1 cellular context compared by ENCODE assay signal in the genomic region with DNA sequence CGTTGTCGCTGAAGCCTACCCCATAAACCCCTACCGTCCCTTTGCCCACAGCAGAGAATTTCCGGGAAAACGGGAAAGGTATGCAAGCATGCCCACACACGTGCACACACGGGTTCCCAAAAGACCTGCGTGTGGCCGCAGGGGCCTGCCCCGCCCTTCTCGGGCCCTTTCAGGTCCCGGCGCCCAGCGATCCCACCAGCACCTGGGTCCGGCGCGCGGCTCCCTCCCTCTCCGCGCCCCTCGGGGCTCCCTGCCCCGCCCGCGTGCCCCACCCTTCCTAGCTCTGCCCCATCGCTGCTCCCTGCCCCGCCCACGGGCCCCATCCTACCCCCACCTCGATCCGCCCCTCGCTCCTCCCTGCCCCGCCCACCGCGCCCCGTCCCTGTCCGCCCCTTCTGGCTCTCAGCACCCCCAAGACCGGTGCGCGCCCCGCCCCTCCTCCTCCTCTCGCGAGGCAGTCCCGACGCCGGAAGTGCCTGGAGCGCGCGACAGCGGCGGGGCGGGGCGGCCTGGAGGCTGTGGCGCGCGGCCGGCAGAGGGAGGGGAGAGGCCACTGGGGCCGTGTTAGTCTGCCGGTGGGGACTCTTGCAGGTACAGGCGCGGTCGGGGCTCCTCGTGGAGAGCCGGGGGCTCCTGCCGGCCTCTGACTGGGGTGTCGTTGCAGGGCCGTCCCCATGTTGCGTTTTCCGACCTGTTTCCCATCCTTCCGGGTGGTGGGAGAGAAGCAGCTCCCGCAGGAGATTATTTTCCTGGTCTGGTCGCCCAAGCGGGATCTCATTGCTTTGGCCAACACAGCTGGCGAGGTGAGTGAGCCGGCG.
TF ChIP-seq lines count a peak whose summit lies in the region.

A gene with protein sequence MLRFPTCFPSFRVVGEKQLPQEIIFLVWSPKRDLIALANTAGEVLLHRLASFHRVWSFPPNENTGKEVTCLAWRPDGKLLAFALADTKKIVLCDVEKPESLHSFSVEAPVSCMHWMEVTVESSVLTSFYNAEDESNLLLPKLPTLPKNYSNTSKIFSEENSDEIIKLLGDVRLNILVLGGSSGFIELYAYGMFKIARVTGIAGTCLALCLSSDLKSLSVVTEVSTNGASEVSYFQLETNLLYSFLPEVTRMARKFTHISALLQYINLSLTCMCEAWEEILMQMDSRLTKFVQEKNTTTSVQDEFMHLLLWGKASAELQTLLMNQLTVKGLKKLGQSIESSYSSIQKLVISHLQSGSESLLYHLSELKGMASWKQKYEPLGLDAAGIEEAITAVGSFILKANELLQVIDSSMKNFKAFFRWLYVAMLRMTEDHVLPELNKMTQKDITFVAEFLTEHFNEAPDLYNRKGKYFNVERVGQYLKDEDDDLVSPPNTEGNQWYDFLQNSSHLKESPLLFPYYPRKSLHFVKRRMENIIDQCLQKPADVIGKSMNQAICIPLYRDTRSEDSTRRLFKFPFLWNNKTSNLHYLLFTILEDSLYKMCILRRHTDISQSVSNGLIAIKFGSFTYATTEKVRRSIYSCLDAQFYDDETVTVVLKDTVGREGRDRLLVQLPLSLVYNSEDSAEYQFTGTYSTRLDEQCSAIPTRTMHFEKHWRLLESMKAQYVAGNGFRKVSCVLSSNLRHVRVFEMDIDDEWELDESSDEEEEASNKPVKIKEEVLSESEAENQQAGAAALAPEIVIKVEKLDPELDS (plus strand): TSS at position 510 of the 818 bp plus-strand sequence. CDS start 165 bp downstream, at position 675.

TF ChIP-seq in K562, 482 proteins besides CTCF, POLR2A, EP300 and RAD21 (continued from another document and continues in another):
- TF ChIP-seq, protein P1, sequence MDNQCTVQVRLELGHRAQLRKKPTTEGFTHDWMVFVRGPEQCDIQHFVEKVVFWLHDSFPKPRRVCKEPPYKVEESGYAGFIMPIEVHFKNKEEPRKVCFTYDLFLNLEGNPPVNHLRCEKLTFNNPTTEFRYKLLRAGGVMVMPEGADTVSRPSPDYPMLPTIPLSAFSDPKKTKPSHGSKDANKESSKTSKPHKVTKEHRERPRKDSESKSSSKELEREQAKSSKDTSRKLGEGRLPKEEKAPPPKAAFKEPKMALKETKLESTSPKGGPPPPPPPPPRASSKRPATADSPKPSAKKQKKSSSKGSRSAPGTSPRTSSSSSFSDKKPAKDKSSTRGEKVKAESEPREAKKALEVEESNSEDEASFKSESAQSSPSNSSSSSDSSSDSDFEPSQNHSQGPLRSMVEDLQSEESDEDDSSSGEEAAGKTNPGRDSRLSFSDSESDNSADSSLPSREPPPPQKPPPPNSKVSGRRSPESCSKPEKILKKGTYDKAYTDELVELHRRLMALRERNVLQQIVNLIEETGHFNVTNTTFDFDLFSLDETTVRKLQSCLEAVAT (IDR thresholded peaks at IDR 0.05) = no peak
- TF ChIP-seq ZZZ3 (IDR thresholded peaks at IDR 0.05) = no peak
- TF ChIP-seq ZNF121 (CRISPR knock-in tag; conservative IDR thresholded peaks at IDR 0.05) = no peak
- TF ChIP-seq NFIC (IDR thresholded peaks at IDR 0.05) = peak; percentile 53; the same call in 1 of the 2 replicates
- no peak for TF ChIP-seq KLF1 (tag; IDR thresholded peaks at IDR 0.05)
- TF ChIP-seq TAF1 (IDR thresholded peaks at IDR 0.05; ENCODE audit: control insufficient read depth, extremely low read depth, insufficient read depth, low read length, severe bottlenecking) = peak; percentile 86
- no peak for TF ChIP-seq ILK (tag; IDR thresholded peaks at IDR 0.05; ENCODE audit: borderline replicate concordance, low read depth)
- TF ChIP-seq ZBTB7A (IDR thresholded peaks at IDR 0.05; ENCODE audit: borderline replicate concordance, control insufficient read depth, low read depth, low read length) = no peak; the same call in 1 of the 2 replicates
- no peak for TF ChIP-seq CHCHD3 (CRISPR knock-in tag; IDR thresholded peaks at IDR 0.05)
- TF ChIP-seq TOE1 (IDR thresholded peaks at IDR 0.05; ENCODE audit: borderline replicate concordance) = peak; percentile 24; the same call in 1 of the 2 replicates
- TF ChIP-seq TOE1 (CRISPR knock-in tag; IDR thresholded peaks at IDR 0.05; ENCODE audit: borderline replicate concordance, low read depth) = no peak
- TF ChIP-seq ZNF316 (IDR thresholded peaks at IDR 0.05) = no peak
- TF ChIP-seq ZNF57 (CRISPR knock-in tag; IDR thresholded peaks at IDR 0.05) = no peak
- no peak for TF ChIP-seq FOXJ2 (tag; IDR thresholded peaks at IDR 0.05)
- 0 out of 2 replicates have a peak, but pooled peaks have one; percentile 43 for TF ChIP-seq TAF7 (tag; IDR thresholded peaks at IDR 0.05)
- TF ChIP-seq ZNF347 (CRISPR knock-in tag; IDR thresholded peaks at IDR 0.05; ENCODE audit: low read depth) = no peak
- no peak for TF ChIP-seq HNRNPH1 (optimal IDR thresholded peaks at IDR 0.05; ENCODE audit: low read depth, low read length)
- TF ChIP-seq ZBED1 (IDR thresholded peaks at IDR 0.05) = peak; percentile 77; the same call in 1 of the 2 replicates
- TF ChIP-seq TAF9B (IDR thresholded peaks at IDR 0.05; ENCODE audit: partially characterized antibody) = peak; percentile 40
- TF ChIP-seq, protein P2, sequence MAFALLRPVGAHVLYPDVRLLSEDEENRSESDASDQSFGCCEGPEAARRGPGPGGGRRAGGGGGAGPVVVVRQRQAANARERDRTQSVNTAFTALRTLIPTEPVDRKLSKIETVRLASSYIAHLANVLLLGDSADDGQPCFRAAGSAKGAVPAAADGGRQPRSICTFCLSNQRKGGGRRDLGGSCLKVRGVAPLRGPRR (CRISPR knock-in tag; IDR thresholded peaks at IDR 0.05) = no peak
- TF ChIP-seq, protein P3, sequence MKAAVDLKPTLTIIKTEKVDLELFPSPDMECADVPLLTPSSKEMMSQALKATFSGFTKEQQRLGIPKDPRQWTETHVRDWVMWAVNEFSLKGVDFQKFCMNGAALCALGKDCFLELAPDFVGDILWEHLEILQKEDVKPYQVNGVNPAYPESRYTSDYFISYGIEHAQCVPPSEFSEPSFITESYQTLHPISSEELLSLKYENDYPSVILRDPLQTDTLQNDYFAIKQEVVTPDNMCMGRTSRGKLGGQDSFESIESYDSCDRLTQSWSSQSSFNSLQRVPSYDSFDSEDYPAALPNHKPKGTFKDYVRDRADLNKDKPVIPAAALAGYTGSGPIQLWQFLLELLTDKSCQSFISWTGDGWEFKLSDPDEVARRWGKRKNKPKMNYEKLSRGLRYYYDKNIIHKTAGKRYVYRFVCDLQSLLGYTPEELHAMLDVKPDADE (conservative IDR thresholded peaks at IDR 0.05; ENCODE audit: control insufficient read depth, low read depth, low read length) = no peak
- 0 out of 2 replicates have a peak, but pooled peaks have one; percentile 18 for TF ChIP-seq ZNF165 (CRISPR knock-in tag; IDR thresholded peaks at IDR 0.05; ENCODE audit: borderline replicate concordance)
- peak; percentile 97 for TF ChIP-seq PHF8 (IDR thresholded peaks at IDR 0.05; ENCODE audit: borderline replicate concordance, low read length)
- TF ChIP-seq, protein P4, sequence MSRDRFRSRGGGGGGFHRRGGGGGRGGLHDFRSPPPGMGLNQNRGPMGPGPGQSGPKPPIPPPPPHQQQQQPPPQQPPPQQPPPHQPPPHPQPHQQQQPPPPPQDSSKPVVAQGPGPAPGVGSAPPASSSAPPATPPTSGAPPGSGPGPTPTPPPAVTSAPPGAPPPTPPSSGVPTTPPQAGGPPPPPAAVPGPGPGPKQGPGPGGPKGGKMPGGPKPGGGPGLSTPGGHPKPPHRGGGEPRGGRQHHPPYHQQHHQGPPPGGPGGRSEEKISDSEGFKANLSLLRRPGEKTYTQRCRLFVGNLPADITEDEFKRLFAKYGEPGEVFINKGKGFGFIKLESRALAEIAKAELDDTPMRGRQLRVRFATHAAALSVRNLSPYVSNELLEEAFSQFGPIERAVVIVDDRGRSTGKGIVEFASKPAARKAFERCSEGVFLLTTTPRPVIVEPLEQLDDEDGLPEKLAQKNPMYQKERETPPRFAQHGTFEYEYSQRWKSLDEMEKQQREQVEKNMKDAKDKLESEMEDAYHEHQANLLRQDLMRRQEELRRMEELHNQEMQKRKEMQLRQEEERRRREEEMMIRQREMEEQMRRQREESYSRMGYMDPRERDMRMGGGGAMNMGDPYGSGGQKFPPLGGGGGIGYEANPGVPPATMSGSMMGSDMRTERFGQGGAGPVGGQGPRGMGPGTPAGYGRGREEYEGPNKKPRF (IDR thresholded peaks at IDR 0.05; ENCODE audit: low read depth, low read length) = no peak
- TF ChIP-seq POLR2H (tag; IDR thresholded peaks at IDR 0.05; ENCODE audit: low read depth) = peak; percentile 61
- TF ChIP-seq, protein P5, sequence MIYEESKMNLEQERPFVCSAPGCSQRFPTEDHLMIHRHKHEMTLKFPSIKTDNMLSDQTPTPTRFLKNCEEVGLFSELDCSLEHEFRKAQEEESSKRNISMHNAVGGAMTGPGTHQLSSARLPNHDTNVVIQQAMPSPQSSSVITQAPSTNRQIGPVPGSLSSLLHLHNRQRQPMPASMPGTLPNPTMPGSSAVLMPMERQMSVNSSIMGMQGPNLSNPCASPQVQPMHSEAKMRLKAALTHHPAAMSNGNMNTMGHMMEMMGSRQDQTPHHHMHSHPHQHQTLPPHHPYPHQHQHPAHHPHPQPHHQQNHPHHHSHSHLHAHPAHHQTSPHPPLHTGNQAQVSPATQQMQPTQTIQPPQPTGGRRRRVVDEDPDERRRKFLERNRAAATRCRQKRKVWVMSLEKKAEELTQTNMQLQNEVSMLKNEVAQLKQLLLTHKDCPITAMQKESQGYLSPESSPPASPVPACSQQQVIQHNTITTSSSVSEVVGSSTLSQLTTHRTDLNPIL (CRISPR knock-in tag; IDR thresholded peaks at IDR 0.05) = no peak
- TF ChIP-seq, protein P6, sequence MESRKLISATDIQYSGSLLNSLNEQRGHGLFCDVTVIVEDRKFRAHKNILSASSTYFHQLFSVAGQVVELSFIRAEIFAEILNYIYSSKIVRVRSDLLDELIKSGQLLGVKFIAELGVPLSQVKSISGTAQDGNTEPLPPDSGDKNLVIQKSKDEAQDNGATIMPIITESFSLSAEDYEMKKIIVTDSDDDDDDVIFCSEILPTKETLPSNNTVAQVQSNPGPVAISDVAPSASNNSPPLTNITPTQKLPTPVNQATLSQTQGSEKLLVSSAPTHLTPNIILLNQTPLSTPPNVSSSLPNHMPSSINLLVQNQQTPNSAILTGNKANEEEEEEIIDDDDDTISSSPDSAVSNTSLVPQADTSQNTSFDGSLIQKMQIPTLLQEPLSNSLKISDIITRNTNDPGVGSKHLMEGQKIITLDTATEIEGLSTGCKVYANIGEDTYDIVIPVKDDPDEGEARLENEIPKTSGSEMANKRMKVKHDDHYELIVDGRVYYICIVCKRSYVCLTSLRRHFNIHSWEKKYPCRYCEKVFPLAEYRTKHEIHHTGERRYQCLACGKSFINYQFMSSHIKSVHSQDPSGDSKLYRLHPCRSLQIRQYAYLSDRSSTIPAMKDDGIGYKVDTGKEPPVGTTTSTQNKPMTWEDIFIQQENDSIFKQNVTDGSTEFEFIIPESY (CRISPR knock-in tag; IDR thresholded peaks at IDR 0.05) = no peak
- peak; percentile 48 for TF ChIP-seq HMGN3 (IDR thresholded peaks at IDR 0.05; ENCODE audit: borderline replicate concordance, extremely low read depth, insufficient read length, low read depth, low read length)
- TF ChIP-seq TFAM (CRISPR knock-in tag; conservative IDR thresholded peaks at IDR 0.05) = no peak
- TF ChIP-seq, protein P7, sequence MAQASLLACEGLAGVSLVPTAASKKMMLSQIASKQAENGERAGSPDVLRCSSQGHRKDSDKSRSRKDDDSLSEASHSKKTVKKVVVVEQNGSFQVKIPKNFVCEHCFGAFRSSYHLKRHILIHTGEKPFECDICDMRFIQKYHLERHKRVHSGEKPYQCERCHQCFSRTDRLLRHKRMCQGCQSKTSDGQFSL (CRISPR knock-in tag; IDR thresholded peaks at IDR 0.05) = peak; percentile 82; the same call in 1 of the 2 replicates
- TF ChIP-seq, protein P7 (tag; IDR thresholded peaks at IDR 0.05) = peak in 1 of 2 experiments; percentile 61; a peak in 2 of 4 replicates
- no peak for TF ChIP-seq ZNF133 (CRISPR knock-in tag; IDR thresholded peaks at IDR 0.05)
- TF ChIP-seq TBP (optimal IDR thresholded peaks at IDR 0.05; ENCODE audit: low read depth, low read length) = peak; percentile 77
- 0 out of 2 replicates have a peak, but pooled peaks have one; percentile 10 for TF ChIP-seq MBD2 (IDR thresholded peaks at IDR 0.05; ENCODE audit: borderline replicate concordance, low read depth)
- no peak for TF ChIP-seq GTF2E2 (tag; IDR thresholded peaks at IDR 0.05)
- TF ChIP-seq RBM15 (IDR thresholded peaks at IDR 0.05; ENCODE audit: insufficient read depth, low read length) = no peak
- TF ChIP-seq, protein P8, sequence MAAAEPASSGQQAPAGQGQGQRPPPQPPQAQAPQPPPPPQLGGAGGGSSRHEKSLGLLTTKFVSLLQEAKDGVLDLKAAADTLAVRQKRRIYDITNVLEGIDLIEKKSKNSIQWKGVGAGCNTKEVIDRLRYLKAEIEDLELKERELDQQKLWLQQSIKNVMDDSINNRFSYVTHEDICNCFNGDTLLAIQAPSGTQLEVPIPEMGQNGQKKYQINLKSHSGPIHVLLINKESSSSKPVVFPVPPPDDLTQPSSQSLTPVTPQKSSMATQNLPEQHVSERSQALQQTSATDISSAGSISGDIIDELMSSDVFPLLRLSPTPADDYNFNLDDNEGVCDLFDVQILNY (CRISPR knock-in tag; IDR thresholded peaks at IDR 0.05) = no peak
- TF ChIP-seq LARP7 (IDR thresholded peaks at IDR 0.05) = no peak
- no peak for TF ChIP-seq NR2C2 (CRISPR knock-in tag; IDR thresholded peaks at IDR 0.05)
- TF ChIP-seq NR2C2 (tag; IDR thresholded peaks at IDR 0.05) = 0 out of 2 replicates have a peak, but pooled peaks have one; percentile 35
- TF ChIP-seq ZEB2 (IDR thresholded peaks at IDR 0.05) = no peak
- TF ChIP-seq RFX7 (CRISPR knock-in tag; IDR thresholded peaks at IDR 0.05) = no peak
- TF ChIP-seq NCOA6 (IDR thresholded peaks at IDR 0.05) = 0 out of 2 replicates have a peak, but pooled peaks have one; percentile 45
- TF ChIP-seq POLR2B (IDR thresholded peaks at IDR 0.05; ENCODE audit: low read depth, partially characterized antibody) = peak; percentile 68
- no peak for TF ChIP-seq NR4A1 (CRISPR knock-in tag; IDR thresholded peaks at IDR 0.05)
- TF ChIP-seq NR4A1 (tag; IDR thresholded peaks at IDR 0.05) = no peak
- TF ChIP-seq NFIX (CRISPR knock-in tag; IDR thresholded peaks at IDR 0.05; ENCODE audit: low read depth) = no peak
- TF ChIP-seq TEAD4 (IDR thresholded peaks at IDR 0.05; ENCODE audit: low read length) = no peak
- TF ChIP-seq TEAD4 (CRISPR knock-in tag; IDR thresholded peaks at IDR 0.05; ENCODE audit: borderline replicate concordance) = no peak
- no peak for TF ChIP-seq HNRNPL (IDR thresholded peaks at IDR 0.05; ENCODE audit: low read depth, low read length)
- 0 out of 2 replicates have a peak, but pooled peaks have one; percentile 12 for TF ChIP-seq ZSCAN32 (CRISPR knock-in tag; IDR thresholded peaks at IDR 0.05)
- TF ChIP-seq, protein P9, sequence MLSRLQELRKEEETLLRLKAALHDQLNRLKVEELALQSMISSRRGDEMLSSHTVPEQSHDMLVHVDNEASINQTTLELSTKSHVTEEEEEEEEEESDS (CRISPR knock-in tag; IDR thresholded peaks at IDR 0.05) = no peak
- TF ChIP-seq THRAP3 (IDR thresholded peaks at IDR 0.05; ENCODE audit: borderline replicate concordance) = no peak
